26 cellular contexts compared by ENCODE assay signal in the genomic region with DNA sequence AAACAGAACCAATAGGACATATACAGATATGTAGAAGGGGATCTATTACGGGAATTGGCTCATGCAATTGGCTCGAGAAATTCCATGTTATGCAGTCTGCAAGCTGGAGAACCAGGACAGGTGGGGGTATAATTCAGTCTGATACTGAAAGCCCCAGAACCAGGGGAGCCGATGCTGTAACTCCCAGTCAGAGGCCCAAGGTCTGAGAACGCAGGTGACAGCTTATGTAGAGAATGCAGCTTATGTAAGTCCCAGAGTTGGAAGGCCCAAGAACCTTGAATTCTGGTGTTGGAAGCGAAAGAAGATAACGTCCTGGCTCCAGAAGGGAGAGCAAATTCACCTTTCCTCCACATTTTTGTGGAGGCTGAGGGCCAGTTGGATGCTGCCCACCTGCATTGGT.
"Had no signal": no experiment of that assay in that cellular context is flagged by ENCODE, and none has a peak within 500 bp of the region (broad histone marks: within the 10 kb centered on the region; RNA-seq: fewer than 3 reads in every experiment).

No MANE protein-coding gene starts in this region.

- H3K4me1 ChIP-seq: neural progenitor cell, uterus had no signal

- H3K27me3 Mint-ChIP-seq: stimulated activated memory B cell treated with anti-CD40 and anti-IgM and Interleukin-4, amounts not matched to agents 10 μg/mL and 1 μg/mL and 100 μg/mL, for 72 hours had no signal

- H3K9me3 Mint-ChIP-seq: naive thymus-derived CD8-positive, alpha-beta T cell; nephron progenitor cell; neural progenitor cell; stimulated activated memory B cell treated with anti-CD40 and anti-IgM and Interleukin-4, amounts not matched to agents 10 μg/mL and 1 μg/mL and 100 μg/mL, for 72 hours; stimulated activated naive CD8-positive, alpha-beta T cell treated with anti-CD3 and anti-CD28 coated beads, Interleukin-15, amount 100 ng/mL, for 72 hours; type B pancreatic cell had no signal

- H3K9me3 ChIP-seq: lower lobe of right lung, neutrophil, prostate gland, right lobe of liver, tibial nerve, uterus had no signal

- H3K36me3 Mint-ChIP-seq: immature natural killer cell; neural progenitor cell; stimulated activated memory B cell treated with anti-CD40 and anti-IgM and Interleukin-4, amounts not matched to agents 10 μg/mL and 1 μg/mL and 100 μg/mL, for 72 hours; type B pancreatic cell had no signal

- H3K4me3 Mint-ChIP-seq: immature natural killer cell; naive thymus-derived CD8-positive, alpha-beta T cell; nephron progenitor cell; neural progenitor cell; stimulated activated memory B cell treated with anti-CD40 and anti-IgM and Interleukin-4, amounts not matched to agents 10 μg/mL and 1 μg/mL and 100 μg/mL, for 72 hours; stimulated activated naive CD8-positive, alpha-beta T cell treated with anti-CD3 and anti-CD28 coated beads, Interleukin-15, amount 100 ng/mL, for 72 hours; type B pancreatic cell had no signal

- H3K36me3 ChIP-seq: lower lobe of right lung, neural progenitor cell, neutrophil, prostate gland, right lobe of liver, tibial nerve, uterus had no signal

- ATAC-seq: lower lobe of right lung; naive thymus-derived CD8-positive, alpha-beta T cell; right lobe of liver; stimulated activated memory B cell treated with anti-CD40 and anti-IgM and Interleukin-4, amounts not matched to agents 10 μg/mL and 1 μg/mL and 100 μg/mL, for 72 hours; stimulated activated naive CD8-positive, alpha-beta T cell treated with anti-CD3 and anti-CD28 coated beads, Interleukin-15, amount 100 ng/mL, for 72 hours had no signal

- H3K27ac ChIP-seq: lower lobe of right lung, neural progenitor cell, neutrophil, prostate gland, right lobe of liver, tibial nerve had no signal

- DNase-seq: hypothalamus; immature natural killer cell; kidney; lower lobe of right lung; mammary epithelial cell; mesenchymal stem cell; naive thymus-derived CD8-positive, alpha-beta T cell; nephron progenitor cell; occipital lobe; retina; right lobe of liver; stimulated activated CD4-positive, alpha-beta T cell treated with anti-CD3 and anti-CD28 coated beads, Interleukin-1b, Interleukin-23, amount 100 ng/mL, for 48 hours; stimulated activated CD4-positive, alpha-beta T cell treated with anti-CD3 and anti-CD28 coated beads, Interleukin-2, amount 100 ng/mL, for 48 hours; stimulated activated CD4-positive, alpha-beta T cell treated with anti-CD3 and anti-CD28 coated beads, Interleukin-4, amount 100 ng/mL, for 4 hours; stimulated activated CD8-positive, alpha-beta memory T cell treated with anti-CD3 and anti-CD28 coated beads, Interleukin-4, amount 100 ng/mL, for 48 hours; stimulated activated naive CD4-positive, alpha-beta T cell treated with Interleukin-2 at 50 U/mL for 16 hours; stimulated activated naive CD8-positive, alpha-beta T cell treated with anti-CD3 and anti-CD28 coated beads, Interleukin-15, amount 100 ng/mL, for 72 hours; substantia nigra; uterus had no signal

- H3K4me3 ChIP-seq: lower lobe of right lung, neural progenitor cell, prostate gland, right lobe of liver, smooth muscle cell, tibial nerve, uterus had no signal

- H3K27me3 ChIP-seq: neural progenitor cell, right lobe of liver, tibial nerve, uterus had no signal

- H3K4me2 ChIP-seq: neural progenitor cell, smooth muscle cell had no signal

- H3K9ac ChIP-seq: neural progenitor cell had no signal

- H3K27ac Mint-ChIP-seq: immature natural killer cell; naive thymus-derived CD8-positive, alpha-beta T cell; nephron progenitor cell; neural progenitor cell; stimulated activated naive CD8-positive, alpha-beta T cell treated with anti-CD3 and anti-CD28 coated beads, Interleukin-15, amount 100 ng/mL, for 72 hours; type B pancreatic cell had no signal

- H3K4me1 Mint-ChIP-seq: immature natural killer cell; naive thymus-derived CD8-positive, alpha-beta T cell had no signal

- H2AFZ ChIP-seq: neural progenitor cell had no signal
